1 cellular context compared by ENCODE assay signal in the genomic region with DNA sequence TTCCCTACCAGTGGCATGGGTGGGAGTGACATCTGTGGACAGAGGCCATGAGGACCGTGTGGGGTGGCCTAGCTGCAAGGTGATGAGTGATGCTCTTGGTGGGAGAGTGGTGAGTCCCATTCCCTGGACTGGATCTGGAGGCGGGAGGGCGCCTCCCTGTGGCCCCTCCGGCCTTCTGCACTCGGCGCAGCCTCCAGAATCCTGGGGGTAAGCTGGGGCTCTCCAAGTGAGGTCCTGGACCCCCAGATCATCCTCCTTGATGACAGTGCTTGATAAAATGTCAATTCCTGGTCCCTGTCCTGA.
TF ChIP-seq lines count a peak whose summit lies in the region.

No MANE protein-coding gene starts in this region.

TF ChIP-seq in HepG2, 621 proteins besides CTCF, POLR2A, EP300 and RAD21 (continued from another document):
- TF ChIP-seq PRDM15 (CRISPR knock-in tag; IDR thresholded peaks at IDR 0.05) (peak; percentile 29; the same call in 1 of the 2 replicates), STAG1 (CRISPR knock-in tag; IDR thresholded peaks at IDR 0.05) (0 out of 2 replicates have a peak, but pooled peaks have one; percentile 23)
